ENCODE assay signal across 22 cellular contexts in the genomic region with DNA sequence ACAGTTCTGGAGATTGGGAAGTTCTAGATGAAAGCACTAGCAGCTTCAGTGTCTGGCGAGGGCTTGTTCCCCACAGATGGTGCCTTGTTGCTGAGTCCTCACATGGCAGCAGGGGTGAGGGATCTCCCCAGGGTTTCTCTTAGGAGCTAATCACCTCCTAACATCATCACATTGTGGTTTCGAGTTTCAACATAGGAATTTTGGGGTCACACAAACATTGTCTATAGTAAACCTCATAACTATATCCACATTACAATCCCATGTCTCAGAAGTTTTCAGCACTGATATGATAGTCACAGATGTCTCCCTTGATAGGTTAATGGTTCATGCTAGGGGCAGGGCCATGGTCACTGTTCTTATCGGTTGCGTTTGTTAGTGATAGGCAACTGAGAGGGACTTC. TPM values are rescaled to one million over a fixed set of nuclear protein-coding genes. Genes with fewer than 3 reads are reported as not detected.
DNase-seq lines count a peak whose midpoint lies in the region; ATAC-seq, FAIRE-seq and TF ChIP-seq lines count a peak whose summit lies in the region.
"Had no signal": no experiment of that assay in that cellular context is flagged by ENCODE, and none has a peak within 500 bp of the region (broad histone marks: within the 10 kb centered on the region; RNA-seq: fewer than 3 reads in every experiment).

No MANE protein-coding gene starts in this region.

- no peak overlapping the region for H3K4me3 ChIP-seq in GM23248
- H3K4me3 ChIP-seq in K562 = no peak overlapping the region
- no peak overlapping the region for H3K4me3 ChIP-seq in spleen
- H3K4me3 ChIP-seq in HAP-1 = no peak overlapping the region
- H3K4me3 ChIP-seq in thyroid gland (replicated peaks in 1 of 3) = no peak overlapping the region
- H3K4me3 ChIP-seq: BLaER1 treated with 17β-estradiol and CSF1 and Interleukin-3, amounts not matched to agents 10 nM and 100 nM; esophagus squamous epithelium; mucosa of descending colon had no signal

- CTCF ChIA-PET in K562 (lab: Yijun Ruan, JAX; ENCODE audit: low intra/inter-chr PET ratio) = no interaction called here

- ATAC-seq in K562 = no peak
- ATAC-seq: left lobe of liver, mucosa of descending colon had no signal

- H3F3A ChIP-seq in GM23248 (ENCODE audit: insufficient read depth) = no peaks in the 10 kb centered on the region; the same call in 1 of the 2 replicates

- H3K36me3 ChIP-seq in GM23248 (ENCODE audit: low read depth) (peaks cover 43% of the 10 kb centered on the region), K562 (ENCODE audit: control insufficient read depth, insufficient read depth, low read length) (peaks cover 3% of the 10 kb centered on the region; the same call in 1 of the 3 replicates), spleen (peaks cover 0 to 100% (median 66%) of the 10 kb centered on the region in 6 donors), HAP-1 (replicated peaks) (peaks cover 9% of the 10 kb centered on the region), thyroid gland (peaks cover 71 to 79% of the 10 kb centered on the region in 2 donors)

- H3K79me2 ChIP-seq in GM23248 (ENCODE audit: insufficient read depth) (no peaks in the 10 kb centered on the region), K562 (ENCODE audit: control insufficient read depth, insufficient read depth, low read length) (no peaks in the 10 kb centered on the region)

- TF ChIP-seq EP300 in K562 (IDR thresholded peaks at IDR 0.05; ENCODE audit: low read length) = no peak

- no peak overlapping the region for H3K4me2 ChIP-seq in GM23248 (ENCODE audit: unreplicated experiment)
- H3K4me2 ChIP-seq in K562 (ENCODE audit: insufficient read depth, low read length) = no peak overlapping the region
- H3K4me2 ChIP-seq: BLaER1 treated with 17β-estradiol and CSF1 and Interleukin-3, amounts not matched to agents 10 nM and 100 nM had no signal

- H3K9me3 ChIP-seq in GM23248 (ENCODE audit: low read depth) = no peaks in the 10 kb centered on the region
- H3K9me3 ChIP-seq in K562 (replicated peaks; ENCODE audit: control insufficient read depth, insufficient read depth, low read depth, low read length) = no peaks in the 10 kb centered on the region
- no peaks in the 10 kb centered on the region for H3K9me3 ChIP-seq in spleen
- no peaks in the 10 kb centered on the region for H3K9me3 ChIP-seq in HAP-1
- H3K9me3 ChIP-seq in thyroid gland = no peaks in the 10 kb centered on the region
- H3K9me3 ChIP-seq: BLaER1 treated with 17β-estradiol and CSF1 and Interleukin-3, amounts not matched to agents 10 nM and 100 nM; esophagus squamous epithelium; mucosa of descending colon had no signal

- in situ Hi-C loops in GM23248 (cut with MboI) = no loop called here
- in situ Hi-C loops in K562 (cut with MboI) = no loop called here
- in situ Hi-C loops in HAP-1 (cut with MboI; ENCODE audit: low sequenced_read_pairs) = no loop called here

- no peaks in the 10 kb centered on the region for H3K9me1 ChIP-seq in K562 (ENCODE audit: control insufficient read depth, insufficient read depth, low read length)

- DNase-seq in AG08395 (ENCODE audit: low spot score) (peak; percentile 23), GM23248 (peak; percentile 44), K562 (ENCODE audit: extremely low read depth in 1 of 4, low spot score in 3 of 4) (peak in 1 of 4 experiments; percentile 13), islet precursor cell (peak; percentile 10), kidney glomerular epithelial cell (lab: John Stamatoyannopoulos, UW) (no peak), spleen (no peak), HAP-1 (ENCODE audit: low spot score in 2 of 2) (no peak), thyroid gland (no peak)
- DNase-seq: activated CD4-positive, alpha-beta T cell treated with anti-CD3 and anti-CD28 coated beads, Interleukin-2, amount 50 U/mL, for 1 hour; activated T-cell treated with anti-CD3 and anti-CD28 coated beads, Interleukin-2, amount 50 U/mL, for 4 hours; caudate nucleus; esophagus squamous epithelium; H9; KBM-7; mucosa of descending colon; NCI-H1436; stimulated activated CD4-positive, alpha-beta T cell treated with anti-CD3 and anti-CD28 coated beads, Interleukin-2, amount 100 ng/mL, for 48 hours had no signal

- H3K27ac ChIP-seq in GM23248 (no peak overlapping the region), K562 (ENCODE audit: extremely low read depth, low read depth, low read length) (no peak overlapping the region), spleen (no peak overlapping the region), thyroid gland (no peak overlapping the region)
- H3K27ac ChIP-seq: BLaER1 treated with 17β-estradiol and CSF1 and Interleukin-3, amounts not matched to agents 10 nM and 100 nM; esophagus squamous epithelium had no signal

- WGBS in GM23248 (ENCODE audit: low coverage in 1 of 2, low lambda C conversion rate in 2 of 2, missing lambda C conversion rate in 2 of 2), 2 experiments = 88 to 94% methylated on average over 4 of the region's 4 CpGs
- WGBS in K562 (ENCODE audit: insufficient coverage, low coverage, missing lambda C conversion rate) = 8% methylated on average over 4 of the region's 4 CpGs
- WGBS in spleen, 5 donors = 90 to 100% (median 95%) methylated on average over 4 of the region's 4 CpGs
- WGBS in thyroid gland, 2 donors = 95 to 99% methylated on average over 4 of the region's 4 CpGs

- TF ChIP-seq RAD21 in K562 (CRISPR knock-in tag; conservative IDR thresholded peaks at IDR 0.05 in 1 of 2, IDR thresholded peaks at IDR 0.05 in 1 of 2) = no peak

- no peak overlapping the region for H2AFZ ChIP-seq in GM23248
- no peak overlapping the region for H2AFZ ChIP-seq in K562 (ENCODE audit: low read depth, low read length)

- H4K20me1 ChIP-seq in GM23248 (ENCODE audit: insufficient read depth) (no peaks in the 10 kb centered on the region), K562 (replicated peaks; ENCODE audit: control insufficient read depth, insufficient read depth, low read length) (no peaks in the 10 kb centered on the region)
- H4K20me1 ChIP-seq: BLaER1 treated with 17β-estradiol and CSF1 and Interleukin-3, amounts not matched to agents 10 nM and 100 nM had no signal

- TF ChIP-seq CTCF in K562 (IDR thresholded peaks at IDR 0.05 in 2 of 3, conservative IDR thresholded peaks at IDR 0.05 in 1 of 3; ENCODE audit: insufficient read depth in 2 of 3, low read depth in 1 of 3, low read length in 3 of 3) = no peak
- TF ChIP-seq CTCF in spleen (IDR thresholded peaks at IDR 0.05 in 8 of 11, conservative IDR thresholded peaks at IDR 0.05 in 3 of 11) = no peak
- TF ChIP-seq CTCF in thyroid gland (IDR thresholded peaks at IDR 0.05) = no peak

- H3K4me1 ChIP-seq in GM23248 (ENCODE audit: insufficient read depth) (no peaks in the 10 kb centered on the region), K562 (replicated peaks in 1 of 2; ENCODE audit: control insufficient read depth in 2 of 2, insufficient read depth in 2 of 2, low read length in 2 of 2) (peaks cover 0 to 7% of the 10 kb centered on the region in 2 experiments; a peak in 2 of 5 replicates), spleen (peaks cover 0 to 10% (median 0%) of the 10 kb centered on the region in 6 donors), HAP-1 (no peaks in the 10 kb centered on the region), thyroid gland (no peaks in the 10 kb centered on the region)
- H3K4me1 ChIP-seq: esophagus squamous epithelium had no signal

- intact Hi-C loops in K562 (cut with micrococcal nuclease) (no loop called here), spleen (cut with DNase I; ENCODE audit: low total_unique reads) (no loop called here), thyroid gland (cut with DNase I) (no loop called here)

- POLR2A ChIA-PET in K562 (lab: Yijun Ruan, JAX) = interaction anchor here (0.5 to 0.7 kb wide), 3 partner anchors 20 to 232 kb away, joined by 3 read pairs; no protein-coding TSS in a partner anchor

- no peaks in the 10 kb centered on the region for H3K9me2 ChIP-seq in GM23248 (ENCODE audit: insufficient read depth)

- FAIRE-seq in K562 (lab: Jason Lieb, UNC) = no peak
- FAIRE-seq: TTC549 had no signal

- H3K9ac ChIP-seq in GM23248 (no peak overlapping the region), K562 (ENCODE audit: insufficient read depth in 1 of 2, low read depth in 2 of 2, low read length in 2 of 2) (no peak overlapping the region)

- H3K27me3 ChIP-seq in GM23248 (replicated peaks; ENCODE audit: insufficient read depth) (no peaks in the 10 kb centered on the region), K562 (ENCODE audit: control insufficient read depth in 2 of 2, insufficient read depth in 2 of 2, low read length in 2 of 2) (no peaks in the 10 kb centered on the region), spleen (replicated peaks in 1 of 7) (no peaks in the 10 kb centered on the region), HAP-1 (ENCODE audit: low read depth) (no peaks in the 10 kb centered on the region), thyroid gland (no peaks in the 10 kb centered on the region)
- H3K27me3 ChIP-seq: BLaER1 treated with 17β-estradiol and CSF1 and Interleukin-3, amounts not matched to agents 10 nM and 100 nM; esophagus squamous epithelium had no signal

- no peak for TF ChIP-seq POLR2A in K562 (conservative IDR thresholded peaks at IDR 0.05)
- no peak for TF ChIP-seq POLR2A in spleen (IDR thresholded peaks at IDR 0.05)
- TF ChIP-seq POLR2A in thyroid gland (IDR thresholded peaks at IDR 0.05) = no peak

- BruUV-seq in K562 (replicated peaks; lab: Mats Ljungman, UMichigan) = no TSS peak

RNA-seq across cellular contexts. Expression of a gene that starts 13.8 kb away (rescaled TPM):
- 19.3 and 28.5 TPM in 2 replicates for total RNA-seq in GM23248 (2014; rRNA removed; shearing (Covaris generic))
- 33.3 and 37.8 TPM in 2 replicates for polyA plus RNA-seq in GM23248 (2016; fragmentation: Nextera tagmentation; extraction: Ambion mirVana)
- 4.7 and 8.8 TPM in 2 replicates for total RNA-seq in K562 (2011; cell fraction: chromatin; rRNA removed; ENCODE audit: low replicate concordance)
- total RNA-seq in K562 (2011; cell fraction: nucleolus; rRNA removed) = 2.0 and 3.0 TPM in 2 replicates
- 3.7 and 4.2 TPM in 2 replicates for total RNA-seq in K562 (2011; cell fraction: nucleoplasm; rRNA removed)
- 4.8 and 6.8 TPM in 2 replicates for total RNA-seq in K562 (2014; rRNA removed)
- 10.8 and 11.0 TPM in 2 replicates for total RNA-seq in K562 (2014; rRNA removed; fragmentation: Illumina TruSeq; extraction: Trizol)
- 6.9 TPM in 2 replicates for total RNA-seq in K562 (2015; rRNA removed; fragmentation: Illumina TruSeq; extraction: Trizol)
- total RNA-seq in K562 (2021) = 6.2 and 6.7 TPM in 2 replicates
- polyA plus RNA-seq in K562 (2011; rRNA removed) = 2.2 and 7.8 TPM in 2 replicates
- 1.1 and 1.7 TPM in 2 replicates for polyA plus RNA-seq in K562 (2011; cell fraction: cytosol; rRNA removed)
- polyA plus RNA-seq in K562 (2011; cell fraction: nucleus; rRNA removed) = 3.2 and 3.3 TPM in 2 replicates
- polyA plus RNA-seq in K562 (2012) = 5.3 and 6.6 TPM in 2 replicates
- 5.9 and 8.3 TPM in 2 replicates for polyA plus RNA-seq in K562 (2014; fragmentation: Illumina TruSeq; extraction: Trizol)
- 10 to 100 TPM; 11.1 to 17.6 TPM for polyA plus RNA-seq in K562 (2014; fragmentation: Nextera tagmentation; extraction: Ambion mirVana)
- polyA plus RNA-seq in K562 (2014; rRNA removed) = 4.9 and 6.6 TPM in 2 replicates
- polyA minus RNA-seq in K562 (2011; rRNA and poly(A)+ RNA removed) = 9.2 and 14.1 TPM in 2 replicates
- 2.0 and 6.1 TPM in 2 replicates for polyA minus RNA-seq in K562 (2011; cell fraction: cytosol; rRNA and poly(A)+ RNA removed)
- polyA minus RNA-seq in K562 (2011; cell fraction: nucleus; rRNA and poly(A)+ RNA removed) = 3.0 and 3.2 TPM in 2 replicates
- total RNA-seq in spleen = 10 to 100 TPM in 6 of 7 donors, 1 to 10 TPM in 1; 9.8 to 19.7 (median 14.9) TPM
- 1 to 10 TPM; 4.0 to 9.2 (median 9.0) TPM for polyA plus RNA-seq in spleen
- total RNA-seq in thyroid gland = 10 to 100 TPM; 24.6 to 31.6 (median 29.4) TPM

RNA-seq across cellular contexts. Expression of a gene that starts 19.3 kb away (rescaled TPM):
- total RNA-seq in GM23248 (2014; rRNA removed; shearing (Covaris generic)) = not detected in 2 replicates
- polyA plus RNA-seq in GM23248 (2016; fragmentation: Nextera tagmentation; extraction: Ambion mirVana) (not detected in 2 replicates), K562 (2011; rRNA removed) (not detected in 2 replicates), K562 (2014; fragmentation: Illumina TruSeq; extraction: Trizol) (not detected in 2 replicates), K562 (2014; fragmentation: Nextera tagmentation; extraction: Ambion mirVana) (not detected), K562 (2014; rRNA removed) (not detected in 2 replicates), spleen (not detected)
- total RNA-seq in K562 (2011; cell fraction: chromatin; rRNA removed; ENCODE audit: low replicate concordance) = not detected in 2 replicates
- not detected in 2 replicates for total RNA-seq in K562 (2011; cell fraction: nucleolus; rRNA removed)
- not detected in 2 replicates for total RNA-seq in K562 (2011; cell fraction: nucleoplasm; rRNA removed)
- total RNA-seq in K562 (2014; rRNA removed) (not detected in 2 replicates), K562 (2014; rRNA removed; fragmentation: Illumina TruSeq; extraction: Trizol) (not detected in 2 replicates), K562 (2015; rRNA removed; fragmentation: Illumina TruSeq; extraction: Trizol) (not detected in 2 replicates), K562 (2021) (not detected in 2 replicates), spleen (not detected), thyroid gland (not detected)
- not detected in 2 replicates for polyA plus RNA-seq in K562 (2011; cell fraction: cytosol; rRNA removed)
- polyA plus RNA-seq in K562 (2011; cell fraction: nucleus; rRNA removed) = not detected in 2 replicates
- not detected in 2 replicates for polyA plus RNA-seq in K562 (2012)
- polyA minus RNA-seq in K562 (2011; rRNA and poly(A)+ RNA removed) = not detected in 2 replicates
- polyA minus RNA-seq in K562 (2011; cell fraction: cytosol; rRNA and poly(A)+ RNA removed) = not detected in 2 replicates
- polyA minus RNA-seq in K562 (2011; cell fraction: nucleus; rRNA and poly(A)+ RNA removed) = not detected in 2 replicates
- total RNA-seq: activated T-cell treated with anti-CD3 and anti-CD28 coated beads, Interleukin-2, amount 50 U/mL, for 4 hours; esophagus squamous epithelium; H9; left lobe of liver; mucosa of descending colon; osteocyte; temporal lobe had no signal

Comparison
In these comparisons a context has a peak if more than half of its experiments do, and no peak if none do; other contexts are left out.
1. DNase-seq: peak in AG08395 (single experiment), GM23248 (single experiment) and islet precursor cell (single experiment); none in kidney glomerular epithelial cell (single experiment), spleen (single experiment), HAP-1 (0 of 2) and thyroid gland (0 of 2).